1 cellular context compared by ENCODE assay signal in genomic region chr16:3611145-3611977, GRCh38.
TF ChIP-seq lines count a peak whose summit lies in the region.

A gene with protein sequence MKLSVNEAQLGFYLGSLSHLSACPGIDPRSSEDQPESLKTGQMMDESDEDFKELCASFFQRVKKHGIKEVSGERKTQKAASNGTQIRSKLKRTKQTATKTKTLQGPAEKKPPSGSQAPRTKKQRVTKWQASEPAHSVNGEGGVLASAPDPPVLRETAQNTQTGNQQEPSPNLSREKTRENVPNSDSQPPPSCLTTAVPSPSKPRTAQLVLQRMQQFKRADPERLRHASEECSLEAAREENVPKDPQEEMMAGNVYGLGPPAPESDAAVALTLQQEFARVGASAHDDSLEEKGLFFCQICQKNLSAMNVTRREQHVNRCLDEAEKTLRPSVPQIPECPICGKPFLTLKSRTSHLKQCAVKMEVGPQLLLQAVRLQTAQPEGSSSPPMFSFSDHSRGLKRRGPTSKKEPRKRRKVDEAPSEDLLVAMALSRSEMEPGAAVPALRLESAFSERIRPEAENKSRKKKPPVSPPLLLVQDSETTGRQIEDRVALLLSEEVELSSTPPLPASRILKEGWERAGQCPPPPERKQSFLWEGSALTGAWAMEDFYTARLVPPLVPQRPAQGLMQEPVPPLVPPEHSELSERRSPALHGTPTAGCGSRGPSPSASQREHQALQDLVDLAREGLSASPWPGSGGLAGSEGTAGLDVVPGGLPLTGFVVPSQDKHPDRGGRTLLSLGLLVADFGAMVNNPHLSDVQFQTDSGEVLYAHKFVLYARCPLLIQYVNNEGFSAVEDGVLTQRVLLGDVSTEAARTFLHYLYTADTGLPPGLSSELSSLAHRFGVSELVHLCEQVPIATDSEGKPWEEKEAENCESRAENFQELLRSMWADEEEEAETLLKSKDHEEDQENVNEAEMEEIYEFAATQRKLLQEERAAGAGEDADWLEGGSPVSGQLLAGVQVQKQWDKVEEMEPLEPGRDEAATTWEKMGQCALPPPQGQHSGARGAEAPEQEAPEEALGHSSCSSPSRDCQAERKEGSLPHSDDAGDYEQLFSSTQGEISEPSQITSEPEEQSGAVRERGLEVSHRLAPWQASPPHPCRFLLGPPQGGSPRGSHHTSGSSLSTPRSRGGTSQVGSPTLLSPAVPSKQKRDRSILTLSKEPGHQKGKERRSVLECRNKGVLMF (N-terminal part only) (minus strand): TSS chr16:3611606. CDS start chr16:3608964, 2,642 bp downstream.

TF ChIP-seq in HepG2, 621 proteins besides CTCF, POLR2A, EP300 and RAD21 (continued from another document and continues in another):
- TF ChIP-seq ZNF709 (CRISPR knock-in tag; IDR thresholded peaks at IDR 0.05) (0 out of 2 replicates have a peak, but pooled peaks have one; percentile 54), ZNF136 (CRISPR knock-in tag; IDR thresholded peaks at IDR 0.05; ENCODE audit: low read depth) (no peak), HMG20B (CRISPR knock-in tag; conservative IDR thresholded peaks at IDR 0.05) (no peak), ZNF740 (CRISPR knock-in tag; IDR thresholded peaks at IDR 0.05) (no peak), KAT2B (IDR thresholded peaks at IDR 0.05; ENCODE audit: borderline replicate concordance, low read depth, low read length) (no peak), ZNF619 (CRISPR knock-in tag; IDR thresholded peaks at IDR 0.05) (no peak), RXRB (CRISPR knock-in tag; IDR thresholded peaks at IDR 0.05; ENCODE audit: borderline replicate concordance) (no peak), KAT8 (CRISPR knock-in tag; IDR thresholded peaks at IDR 0.05) (peak; percentile 79), ZFP37 (CRISPR knock-in tag; IDR thresholded peaks at IDR 0.05; ENCODE audit: borderline replicate concordance) (no peak), GATA4 (IDR thresholded peaks at IDR 0.05; ENCODE audit: borderline replicate concordance, low read depth) (0 out of 2 replicates have a peak, but pooled peaks have one; percentile 11), ZFYVE20 (CRISPR knock-in tag; IDR thresholded peaks at IDR 0.05; ENCODE audit: borderline replicate concordance, low read depth) (no peak), SMAD3 (CRISPR knock-in tag; IDR thresholded peaks at IDR 0.05) (no peak), ARNTL (CRISPR knock-in tag; IDR thresholded peaks at IDR 0.05) (no peak), HNRNPUL1 (IDR thresholded peaks at IDR 0.05; ENCODE audit: low read depth, low read length) (no peak), ZNF10 (CRISPR knock-in tag; IDR thresholded peaks at IDR 0.05; ENCODE audit: borderline replicate concordance, low read depth) (no peak), ZNF549 (CRISPR knock-in tag; IDR thresholded peaks at IDR 0.05) (no peak), ZSCAN12 (CRISPR knock-in tag; IDR thresholded peaks at IDR 0.05) (no peak), NONO (IDR thresholded peaks at IDR 0.05) (no peak), NONO (CRISPR knock-in tag; conservative IDR thresholded peaks at IDR 0.05) (peak; percentile 31; the same call in 1 of the 2 replicates), ZFX (CRISPR knock-in tag; IDR thresholded peaks at IDR 0.05; ENCODE audit: low read depth) (peak; percentile 54; the same call in 1 of the 2 replicates), ONECUT2 (CRISPR knock-in tag; IDR thresholded peaks at IDR 0.05) (no peak), ZNF234 (CRISPR knock-in tag; conservative IDR thresholded peaks at IDR 0.05) (no peak), ASH2L (IDR thresholded peaks at IDR 0.05; ENCODE audit: insufficient read length, low read depth, low read length) (peak; percentile 46), NBN (conservative IDR thresholded peaks at IDR 0.05) (no peak), ZSCAN5A (CRISPR knock-in tag; IDR thresholded peaks at IDR 0.05; ENCODE audit: borderline replicate concordance) (no peak), ZNF639 (CRISPR knock-in tag; conservative IDR thresholded peaks at IDR 0.05) (peak; percentile 68), EZH2 (conservative IDR thresholded peaks at IDR 0.05; ENCODE audit: low read depth, low read length) (no peak), POLR2AphosphoS5 (IDR thresholded peaks at IDR 0.05; ENCODE audit: low read depth, low read length) (peak; percentile 73), SP4 (CRISPR knock-in tag; IDR thresholded peaks at IDR 0.05) (no peak; the same call in 1 of the 2 replicates), POLR2AphosphoS2 (IDR thresholded peaks at IDR 0.05; ENCODE audit: low read depth, low read length) (no peak), ZNF124 (CRISPR knock-in tag; IDR thresholded peaks at IDR 0.05) (0 out of 2 replicates have a peak, but pooled peaks have one; percentile 3), ZFP41 (CRISPR knock-in tag; IDR thresholded peaks at IDR 0.05; ENCODE audit: borderline replicate concordance) (no peak; the same call in 1 of the 2 replicates), HOXA9 (CRISPR knock-in tag; IDR thresholded peaks at IDR 0.05; ENCODE audit: borderline replicate concordance) (no peak), GTF3A (CRISPR knock-in tag; conservative IDR thresholded peaks at IDR 0.05) (no peak), HMG20A (CRISPR knock-in tag; IDR thresholded peaks at IDR 0.05; ENCODE audit: borderline replicate concordance) (no peak), SP2 (CRISPR knock-in tag; IDR thresholded peaks at IDR 0.05) (no peak), TCF7 (IDR thresholded peaks at IDR 0.05; ENCODE audit: low read depth) (0 out of 2 replicates have a peak, but pooled peaks have one; percentile 3), ZNF737 (CRISPR knock-in tag; IDR thresholded peaks at IDR 0.05; ENCODE audit: borderline replicate concordance) (no peak)
- TF ChIP-seq, protein P1, sequence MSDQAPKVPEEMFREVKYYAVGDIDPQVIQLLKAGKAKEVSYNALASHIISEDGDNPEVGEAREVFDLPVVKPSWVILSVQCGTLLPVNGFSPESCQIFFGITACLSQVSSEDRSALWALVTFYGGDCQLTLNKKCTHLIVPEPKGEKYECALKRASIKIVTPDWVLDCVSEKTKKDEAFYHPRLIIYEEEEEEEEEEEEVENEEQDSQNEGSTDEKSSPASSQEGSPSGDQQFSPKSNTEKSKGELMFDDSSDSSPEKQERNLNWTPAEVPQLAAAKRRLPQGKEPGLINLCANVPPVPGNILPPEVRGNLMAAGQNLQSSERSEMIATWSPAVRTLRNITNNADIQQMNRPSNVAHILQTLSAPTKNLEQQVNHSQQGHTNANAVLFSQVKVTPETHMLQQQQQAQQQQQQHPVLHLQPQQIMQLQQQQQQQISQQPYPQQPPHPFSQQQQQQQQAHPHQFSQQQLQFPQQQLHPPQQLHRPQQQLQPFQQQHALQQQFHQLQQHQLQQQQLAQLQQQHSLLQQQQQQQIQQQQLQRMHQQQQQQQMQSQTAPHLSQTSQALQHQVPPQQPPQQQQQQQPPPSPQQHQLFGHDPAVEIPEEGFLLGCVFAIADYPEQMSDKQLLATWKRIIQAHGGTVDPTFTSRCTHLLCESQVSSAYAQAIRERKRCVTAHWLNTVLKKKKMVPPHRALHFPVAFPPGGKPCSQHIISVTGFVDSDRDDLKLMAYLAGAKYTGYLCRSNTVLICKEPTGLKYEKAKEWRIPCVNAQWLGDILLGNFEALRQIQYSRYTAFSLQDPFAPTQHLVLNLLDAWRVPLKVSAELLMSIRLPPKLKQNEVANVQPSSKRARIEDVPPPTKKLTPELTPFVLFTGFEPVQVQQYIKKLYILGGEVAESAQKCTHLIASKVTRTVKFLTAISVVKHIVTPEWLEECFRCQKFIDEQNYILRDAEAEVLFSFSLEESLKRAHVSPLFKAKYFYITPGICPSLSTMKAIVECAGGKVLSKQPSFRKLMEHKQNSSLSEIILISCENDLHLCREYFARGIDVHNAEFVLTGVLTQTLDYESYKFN (CRISPR knock-in tag; conservative IDR thresholded peaks at IDR 0.05), result no peak
- TF ChIP-seq, protein P2, sequence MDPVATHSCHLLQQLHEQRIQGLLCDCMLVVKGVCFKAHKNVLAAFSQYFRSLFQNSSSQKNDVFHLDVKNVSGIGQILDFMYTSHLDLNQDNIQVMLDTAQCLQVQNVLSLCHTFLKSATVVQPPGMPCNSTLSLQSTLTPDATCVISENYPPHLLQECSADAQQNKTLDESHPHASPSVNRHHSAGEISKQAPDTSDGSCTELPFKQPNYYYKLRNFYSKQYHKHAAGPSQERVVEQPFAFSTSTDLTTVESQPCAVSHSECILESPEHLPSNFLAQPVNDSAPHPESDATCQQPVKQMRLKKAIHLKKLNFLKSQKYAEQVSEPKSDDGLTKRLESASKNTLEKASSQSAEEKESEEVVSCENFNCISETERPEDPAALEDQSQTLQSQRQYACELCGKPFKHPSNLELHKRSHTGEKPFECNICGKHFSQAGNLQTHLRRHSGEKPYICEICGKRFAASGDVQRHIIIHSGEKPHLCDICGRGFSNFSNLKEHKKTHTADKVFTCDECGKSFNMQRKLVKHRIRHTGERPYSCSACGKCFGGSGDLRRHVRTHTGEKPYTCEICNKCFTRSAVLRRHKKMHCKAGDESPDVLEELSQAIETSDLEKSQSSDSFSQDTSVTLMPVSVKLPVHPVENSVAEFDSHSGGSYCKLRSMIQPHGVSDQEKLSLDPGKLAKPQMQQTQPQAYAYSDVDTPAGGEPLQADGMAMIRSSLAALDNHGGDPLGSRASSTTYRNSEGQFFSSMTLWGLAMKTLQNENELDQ (CRISPR knock-in tag; IDR thresholded peaks at IDR 0.05; ENCODE audit: borderline replicate concordance), result no peak
- TF ChIP-seq, protein P3, sequence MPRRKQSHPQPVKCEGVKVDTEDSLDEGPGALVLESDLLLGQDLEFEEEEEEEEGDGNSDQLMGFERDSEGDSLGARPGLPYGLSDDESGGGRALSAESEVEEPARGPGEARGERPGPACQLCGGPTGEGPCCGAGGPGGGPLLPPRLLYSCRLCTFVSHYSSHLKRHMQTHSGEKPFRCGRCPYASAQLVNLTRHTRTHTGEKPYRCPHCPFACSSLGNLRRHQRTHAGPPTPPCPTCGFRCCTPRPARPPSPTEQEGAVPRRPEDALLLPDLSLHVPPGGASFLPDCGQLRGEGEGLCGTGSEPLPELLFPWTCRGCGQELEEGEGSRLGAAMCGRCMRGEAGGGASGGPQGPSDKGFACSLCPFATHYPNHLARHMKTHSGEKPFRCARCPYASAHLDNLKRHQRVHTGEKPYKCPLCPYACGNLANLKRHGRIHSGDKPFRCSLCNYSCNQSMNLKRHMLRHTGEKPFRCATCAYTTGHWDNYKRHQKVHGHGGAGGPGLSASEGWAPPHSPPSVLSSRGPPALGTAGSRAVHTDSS (CRISPR knock-in tag; conservative IDR thresholded peaks at IDR 0.05), result 0 out of 2 replicates have a peak, but pooled peaks have one; percentile 9
- TF ChIP-seq, protein P4, sequence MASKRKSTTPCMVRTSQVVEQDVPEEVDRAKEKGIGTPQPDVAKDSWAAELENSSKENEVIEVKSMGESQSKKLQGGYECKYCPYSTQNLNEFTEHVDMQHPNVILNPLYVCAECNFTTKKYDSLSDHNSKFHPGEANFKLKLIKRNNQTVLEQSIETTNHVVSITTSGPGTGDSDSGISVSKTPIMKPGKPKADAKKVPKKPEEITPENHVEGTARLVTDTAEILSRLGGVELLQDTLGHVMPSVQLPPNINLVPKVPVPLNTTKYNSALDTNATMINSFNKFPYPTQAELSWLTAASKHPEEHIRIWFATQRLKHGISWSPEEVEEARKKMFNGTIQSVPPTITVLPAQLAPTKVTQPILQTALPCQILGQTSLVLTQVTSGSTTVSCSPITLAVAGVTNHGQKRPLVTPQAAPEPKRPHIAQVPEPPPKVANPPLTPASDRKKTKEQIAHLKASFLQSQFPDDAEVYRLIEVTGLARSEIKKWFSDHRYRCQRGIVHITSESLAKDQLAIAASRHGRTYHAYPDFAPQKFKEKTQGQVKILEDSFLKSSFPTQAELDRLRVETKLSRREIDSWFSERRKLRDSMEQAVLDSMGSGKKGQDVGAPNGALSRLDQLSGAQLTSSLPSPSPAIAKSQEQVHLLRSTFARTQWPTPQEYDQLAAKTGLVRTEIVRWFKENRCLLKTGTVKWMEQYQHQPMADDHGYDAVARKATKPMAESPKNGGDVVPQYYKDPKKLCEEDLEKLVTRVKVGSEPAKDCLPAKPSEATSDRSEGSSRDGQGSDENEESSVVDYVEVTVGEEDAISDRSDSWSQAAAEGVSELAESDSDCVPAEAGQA (IDR thresholded peaks at IDR 0.05; ENCODE audit: low read depth), result no peak
- TF ChIP-seq, protein P4 (CRISPR knock-in tag; IDR thresholded peaks at IDR 0.05; ENCODE audit: borderline replicate concordance), result no peak
